14 cellular contexts compared by ENCODE assay signal in genomic region chr6:77040566-77041195, GRCh38.
A peak's percentile ranks its signal among the peaks of the same experiment; 100 is the strongest.
DNase-seq lines count a peak whose midpoint lies in the region; TF ChIP-seq lines count a peak whose summit lies in the region.
"Had no signal": no experiment of that assay in that cellular context is flagged by ENCODE, and none has a peak within 500 bp of the region (broad histone marks: within the 10 kb centered on the region; RNA-seq: fewer than 3 reads in every experiment).

No MANE protein-coding gene starts in this region.

- peak; percentile 55 for DNase-seq in ELR (ENCODE audit: low read depth)
- peak; percentile 60 for DNase-seq in RPMI7951 (ENCODE audit: low read depth)
- peak; percentile 25 for DNase-seq in epithelial cell of esophagus (ENCODE audit: low read depth)
- no peak for DNase-seq in mesothelial cell of epicardium (ENCODE audit: low spot score in 2 of 2, unreplicated experiment in 2 of 2)
- DNase-seq in HT-29 (ENCODE audit: low spot score), result no peak
- no peak for DNase-seq in Calu3
- DNase-seq in activated CD4-positive, CD25-positive, alpha-beta regulatory T cell treated with anti-CD3 and anti-CD28 coated beads, Interleukin-2, amount 50 U/mL, for 72 hours, result no peak
- DNase-seq: CD4-positive, alpha-beta T cell; DMS79 treated with DMSO at 0.1 percent for 48 hours; GOT3; NCI-H1417; NCI-H2029; NCI-H524 treated with DMSO at 0.1 percent for 48 hours had no signal

- peaks cover 18% of the 10 kb centered on the region for H3K4me1 Mint-ChIP-seq in mesothelial cell of epicardium
- no peaks in the 10 kb centered on the region for H3K4me1 Mint-ChIP-seq in Calu3 (ENCODE audit: low read depth, unreplicated experiment)
- H3K4me1 Mint-ChIP-seq: B cell had no signal

- intact Hi-C loops in Calu3 (cut with micrococcal nuclease; ENCODE audit: unreplicated experiment), result no loop called here

- H3K4me3 Mint-ChIP-seq in mesothelial cell of epicardium (no peak overlapping the region), Calu3 (ENCODE audit: low read depth, unreplicated experiment) (no peak overlapping the region)
- H3K4me3 Mint-ChIP-seq: B cell; CD4-positive, alpha-beta T cell had no signal

- no TSS peak for BruUV-seq in Calu3 (replicated peaks; lab: Mats Ljungman, UMichigan)

- H3K9me3 Mint-ChIP-seq in mesothelial cell of epicardium (peaks cover 14% of the 10 kb centered on the region), Calu3 (ENCODE audit: low read depth, unreplicated experiment) (peaks cover 2% of the 10 kb centered on the region)

- CTCF ChIA-PET in Calu3 (lab: Charles Lee), result no interaction called here

- H3K4me3 ChIP-seq in epithelial cell of esophagus (ENCODE audit: low read length), result no peak overlapping the region

- H3K27me3 Mint-ChIP-seq in mesothelial cell of epicardium (ENCODE audit: low read depth) (no peaks in the 10 kb centered on the region), Calu3 (ENCODE audit: unreplicated experiment) (no peaks in the 10 kb centered on the region)
- H3K27me3 Mint-ChIP-seq: B cell; CD4-positive, alpha-beta T cell had no signal

- no peak for TF ChIP-seq CTCF in epithelial cell of esophagus (IDR thresholded peaks at IDR 0.05; ENCODE audit: insufficient read depth, low read depth, low read length, missing control alignments)
- no peak for TF ChIP-seq CTCF in mesothelial cell of epicardium (IDR thresholded peaks at IDR 0.05; ENCODE audit: unreplicated experiment)
- TF ChIP-seq CTCF in Calu3 (IDR thresholded peaks at IDR 0.05; ENCODE audit: unreplicated experiment), result no peak

- H3K27ac Mint-ChIP-seq in mesothelial cell of epicardium (peak overlapping the region; percentile 6), Calu3 (ENCODE audit: unreplicated experiment) (no peak overlapping the region)
- H3K27ac Mint-ChIP-seq: B cell; CD4-positive, alpha-beta T cell had no signal

- H3K36me3 Mint-ChIP-seq in mesothelial cell of epicardium (no peaks in the 10 kb centered on the region), Calu3 (ENCODE audit: insufficient read depth, unreplicated experiment) (no peaks in the 10 kb centered on the region)

Comparison
In these comparisons a context has a peak if more than half of its experiments do, and no peak if none do; other contexts are left out.
1. DNase-seq: peak in ELR (single experiment), RPMI7951 (single experiment) and epithelial cell of esophagus (single experiment); none in mesothelial cell of epicardium (0 of 2), HT-29 (single experiment), Calu3 (single experiment) and activated CD4-positive, CD25-positive, alpha-beta regulatory T cell treated with anti-CD3 and anti-CD28 coated beads, Interleukin-2, amount 50 U/mL, for 72 hours (single experiment).